ENCODE assay signal across 8 cellular contexts in the genomic region with DNA sequence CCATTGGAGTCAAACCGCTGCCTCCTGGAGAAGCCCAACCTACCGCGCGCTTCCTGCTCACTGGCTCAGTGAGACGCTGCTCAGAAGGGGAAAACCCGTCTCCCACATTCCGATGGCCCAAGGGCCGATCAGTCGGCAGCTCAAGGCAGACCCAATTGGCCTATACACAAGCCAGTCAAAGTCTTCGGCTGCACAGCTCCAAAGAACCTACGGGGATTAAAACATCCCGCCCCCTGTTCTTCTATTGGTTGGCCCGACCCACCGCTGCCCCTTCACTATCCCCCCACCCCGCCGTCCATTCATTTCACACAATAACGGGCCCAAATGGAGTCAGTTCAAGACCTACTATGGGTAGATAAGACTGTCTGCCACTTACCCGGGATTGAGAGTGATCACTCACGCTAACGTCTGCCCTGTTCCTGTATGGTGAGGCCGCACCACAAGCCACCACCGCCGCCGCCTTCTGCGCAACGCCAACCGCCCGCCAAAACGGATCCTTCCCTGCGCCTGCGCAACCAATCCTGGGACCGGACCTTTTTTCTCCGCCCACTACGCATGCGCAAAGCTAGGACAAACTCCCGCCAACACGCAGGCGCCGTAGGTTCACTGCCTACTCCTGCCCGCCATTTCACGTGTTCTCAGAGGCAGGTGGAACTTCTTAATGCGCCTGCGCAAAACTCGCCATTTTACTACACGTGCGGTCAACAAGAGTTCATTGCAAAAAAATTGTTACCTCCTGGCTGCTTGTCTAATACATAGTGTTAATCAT. TPM values are rescaled to one million over a fixed set of nuclear protein-coding genes. Genes with fewer than 3 reads are reported as not detected.
A peak's percentile ranks its signal among the peaks of the same experiment; 100 is the strongest.
DNase-seq lines count a peak whose midpoint lies in the region; ATAC-seq and TF ChIP-seq lines count a peak whose summit lies in the region.

CBX5 (minus strand) TSS at position 491 of the 769 bp plus-strand sequence. CDS start 22,472 bp downstream, outside the sequence.

- H3K9me3 ChIP-seq in esophagus (ENCODE audit: control insufficient read depth in 2 of 2, insufficient read depth in 1 of 2, low read depth in 1 of 2, low read length in 1 of 2), result no peaks in the 10 kb centered on the region
- no peaks in the 10 kb centered on the region for H3K9me3 ChIP-seq in mucosa of rectum (ENCODE audit: control insufficient read depth in 2 of 2, low read length in 2 of 2)

- TF ChIP-seq EP300 in Ishikawa (IDR thresholded peaks at IDR 0.05; ENCODE audit: borderline replicate concordance), result peak; percentile 40; the same call in 1 of the 2 replicates

- peak within 1 kb of the TSS; percentile 84 to 99 for H3K9ac ChIP-seq in mucosa of rectum (ENCODE audit: low read depth in 1 of 2, low read length in 2 of 2)

- H3K4me1 ChIP-seq in esophagus (ENCODE audit: control insufficient read depth in 2 of 2, insufficient read depth in 2 of 2, low read length in 1 of 2) (no peaks in the 10 kb centered on the region), mucosa of rectum (ENCODE audit: control insufficient read depth in 2 of 2, insufficient read depth in 2 of 2, low read length in 2 of 2) (peaks cover 39 to 44% of the 10 kb centered on the region in 2 donors)

- H3K27me3 ChIP-seq in esophagus (ENCODE audit: control insufficient read depth in 1 of 2, insufficient read depth in 2 of 2, low read length in 2 of 2) (no peaks in the 10 kb centered on the region), mucosa of rectum (ENCODE audit: control insufficient read depth in 2 of 2, insufficient read depth in 2 of 2, low read length in 2 of 2) (no peaks in the 10 kb centered on the region)

- 0% methylated on average over 45 to 46 of the region's 46 CpGs for WGBS in esophagus, 2 donors

- H3K27ac ChIP-seq in esophagus (ENCODE audit: low read depth in 2 of 2, low read length in 1 of 2) (peak within 1 kb of the TSS; percentile 95 to 98), mucosa of rectum (ENCODE audit: low read depth in 2 of 2, low read length in 2 of 2) (peak within 1 kb of the TSS; percentile 93 to 99)

- ATAC-seq in GM21619 (IDR thresholded peaks at IDR 0.05; ENCODE audit: unreplicated experiment), result peak; percentile 71

- H3K36me3 ChIP-seq in esophagus (ENCODE audit: control insufficient read depth in 2 of 2, insufficient read depth in 2 of 2, low read length in 1 of 2) (peaks cover 3 to 4% of the 10 kb centered on the region in 2 donors), mucosa of rectum (ENCODE audit: control insufficient read depth in 2 of 2, insufficient read depth in 2 of 2, low read length in 2 of 2) (peaks cover 25% of the 10 kb centered on the region in 2 donors)

- TF ChIP-seq RAD21 in Ishikawa (IDR thresholded peaks at IDR 0.05; ENCODE audit: low read depth), result no peak

- peak within 1 kb of the TSS; percentile 89 to 91 for H3K4me3 ChIP-seq in esophagus (ENCODE audit: low read depth in 1 of 2, low read length in 2 of 2)
- H3K4me3 ChIP-seq in mucosa of rectum (ENCODE audit: low read length in 2 of 2), result peak within 1 kb of the TSS; percentile 73 to 99

- DNase-seq in DMS153 treated with DMSO at 0.1 percent for 48 hours (lab: John Stamatoyannopoulos, UW; ENCODE audit: unreplicated experiment), result peak; percentile 99
- DNase-seq in OCI-M2 (lab: John Stamatoyannopoulos, UW; ENCODE audit: unreplicated experiment), result peak; percentile 95
- DNase-seq in activated T-cell treated with anti-CD3 and anti-CD28 coated beads for 48 hours (ENCODE audit: low read depth), result peak; percentile 98
- DNase-seq in stimulated activated CD8-positive, alpha-beta memory T cell treated with anti-CD3 and anti-CD28 coated beads, Interleukin-4, amount 100 ng/mL, for 48 hours, result peak; percentile 99

TF ChIP-seq in Ishikawa, 13 proteins besides CTCF, POLR2A, EP300 and RAD21:
- TF ChIP-seq NFIC (IDR thresholded peaks at IDR 0.05), result peak; percentile 13; the same call in 1 of the 2 replicates
- peak; percentile 95 for TF ChIP-seq TAF1 (IDR thresholded peaks at IDR 0.05; ENCODE audit: low read depth)
- peak; percentile 79 for TF ChIP-seq TEAD4 (IDR thresholded peaks at IDR 0.05)
- TF ChIP-seq, protein P1, sequence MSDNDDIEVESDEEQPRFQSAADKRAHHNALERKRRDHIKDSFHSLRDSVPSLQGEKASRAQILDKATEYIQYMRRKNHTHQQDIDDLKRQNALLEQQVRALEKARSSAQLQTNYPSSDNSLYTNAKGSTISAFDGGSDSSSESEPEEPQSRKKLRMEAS (IDR thresholded peaks at IDR 0.05), result peak; percentile 97
- TF ChIP-seq YY1 (IDR thresholded peaks at IDR 0.05; ENCODE audit: low read depth), result peak; percentile 97
- no peak for TF ChIP-seq REST (IDR thresholded peaks at IDR 0.05; ENCODE audit: low read depth)
- TF ChIP-seq, protein P2, sequence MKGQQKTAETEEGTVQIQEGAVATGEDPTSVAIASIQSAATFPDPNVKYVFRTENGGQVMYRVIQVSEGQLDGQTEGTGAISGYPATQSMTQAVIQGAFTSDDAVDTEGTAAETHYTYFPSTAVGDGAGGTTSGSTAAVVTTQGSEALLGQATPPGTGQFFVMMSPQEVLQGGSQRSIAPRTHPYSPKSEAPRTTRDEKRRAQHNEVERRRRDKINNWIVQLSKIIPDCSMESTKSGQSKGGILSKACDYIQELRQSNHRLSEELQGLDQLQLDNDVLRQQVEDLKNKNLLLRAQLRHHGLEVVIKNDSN (IDR thresholded peaks at IDR 0.05), result peak; percentile 73
- TF ChIP-seq FOXM1 (IDR thresholded peaks at IDR 0.05; ENCODE audit: borderline replicate concordance, low read depth), result no peak
- TF ChIP-seq EGR1 (IDR thresholded peaks at IDR 0.05), result peak; percentile 55; the same call in 1 of the 2 replicates
TF ChIP-seq in Ishikawa: peak in this region for 7.

RNA-seq across cellular contexts. Expression of gene CBX5, which starts in this region (rescaled TPM):
- polyA plus RNA-seq in esophagus, result 1 to 10 TPM; 4.9 to 5.6 TPM

Comparison
In these comparisons a context has a peak if more than half of its experiments do, and no peak if none do; other contexts are left out.
1. Peak in every context shown above with its lines: DNase-seq, ATAC-seq, H3K4me3 ChIP-seq and H3K27ac ChIP-seq.